Comparison of ENCODE assay signal across 26 cellular contexts in genomic region chr13:20393273-20394235, GRCh38.
DNase-seq lines count a peak whose midpoint lies in the region; ATAC-seq, FAIRE-seq and TF ChIP-seq lines count a peak whose summit lies in the region.
"Had no signal": no experiment of that assay in that cellular context is flagged by ENCODE, and none has a peak within 500 bp of the region (broad histone marks: within the 10 kb centered on the region; RNA-seq: fewer than 3 reads in every experiment).

No MANE protein-coding gene starts in this region.

- H3K27me3 Mint-ChIP-seq in astrocyte (ENCODE audit: low read depth, unreplicated experiment) = peaks cover 7% of the 10 kb centered on the region
- H3K27me3 Mint-ChIP-seq in CD8-positive, alpha-beta T cell (ENCODE audit: low read depth) = no peaks in the 10 kb centered on the region
- peaks cover 0 to 6% (median 0%) of the 10 kb centered on the region in 5 donors for H3K27me3 Mint-ChIP-seq in naive thymus-derived CD8-positive, alpha-beta T cell
- H3K27me3 Mint-ChIP-seq: B cell, IgD-negative memory B cell had no signal

- H3K9ac ChIP-seq in astrocyte (ENCODE audit: low read length) = no peak overlapping the region

- H2AFZ ChIP-seq in astrocyte (ENCODE audit: low read depth, low read length) (peak overlapping the region; percentile 6), osteoblast (ENCODE audit: low read length) (no peak overlapping the region)

- H3K9me3 ChIP-seq in astrocyte (ENCODE audit: insufficient read depth, low read depth, low read length) = no peaks in the 10 kb centered on the region
- H3K9me3 ChIP-seq in osteoblast (ENCODE audit: low read depth, low read length) = no peaks in the 10 kb centered on the region
- no peaks in the 10 kb centered on the region for H3K9me3 ChIP-seq in CD8-positive, alpha-beta T cell (ENCODE audit: low read length)
- H3K9me3 ChIP-seq: A549, SJSA1 had no signal

- H3K9me3 Mint-ChIP-seq in astrocyte (ENCODE audit: unreplicated experiment) = peaks cover 3% of the 10 kb centered on the region
- no peaks in the 10 kb centered on the region for H3K9me3 Mint-ChIP-seq in CD8-positive, alpha-beta T cell
- peaks cover 0 to 10% (median 0%) of the 10 kb centered on the region in 9 donors for H3K9me3 Mint-ChIP-seq in naive thymus-derived CD8-positive, alpha-beta T cell

- DNase-seq in GM12891 (ENCODE audit: insufficient read length, low spot score) = no peak
- DNase-seq in GM20000 (ENCODE audit: low spot score) = peak; percentile 29
- no peak for DNase-seq in astrocyte (ENCODE audit: low read depth)
- peak; percentile 84 for DNase-seq in osteoblast (ENCODE audit: insufficient read length, low spot score, missing footprints)
- no peak for DNase-seq in HCEC 1CT
- no peak for DNase-seq in CD8-positive, alpha-beta T cell
- no peak for DNase-seq in naive thymus-derived CD8-positive, alpha-beta T cell
- DNase-seq: DMS53, GDM1, Karpas-422, MV-4-11, NCI-H1105 treated with DMSO at 0.1 percent for 48 hours, NCI-H2081, NCI-H2171, NCI-H345, NCI-H524 treated with DMSO at 0.1 percent for 48 hours, NCI-H82, T-helper 1 cell had no signal

- H3K27ac ChIP-seq in astrocyte (ENCODE audit: low read depth, low read length) (no peak overlapping the region), osteoblast (ENCODE audit: low read depth, low read length) (no peak overlapping the region)
- no peak overlapping the region for H3K27ac ChIP-seq in CD8-positive, alpha-beta T cell (ENCODE audit: low read depth, low read length)
- H3K27ac ChIP-seq: A549, SJSA1 had no signal

- H4K20me1 ChIP-seq in astrocyte (ENCODE audit: insufficient read depth, low read length) (no peaks in the 10 kb centered on the region), osteoblast (ENCODE audit: insufficient read depth, low read length) (no peaks in the 10 kb centered on the region)

- H3K4me1 ChIP-seq in astrocyte (ENCODE audit: insufficient read depth, low read length) (no peaks in the 10 kb centered on the region), osteoblast (ENCODE audit: insufficient read depth, low read length) (no peaks in the 10 kb centered on the region)
- H3K4me1 ChIP-seq in CD8-positive, alpha-beta T cell (ENCODE audit: insufficient read depth, low read length) = no peaks in the 10 kb centered on the region
- H3K4me1 ChIP-seq: A549, SJSA1 had no signal

- H3K4me3 ChIP-seq in astrocyte (ENCODE audit: insufficient read depth, low read depth, low read length) = no peak overlapping the region
- no peak overlapping the region for H3K4me3 ChIP-seq in osteoblast (ENCODE audit: insufficient read depth, low read length)
- H3K4me3 ChIP-seq in CD8-positive, alpha-beta T cell (ENCODE audit: low read depth, low read length) = no peak overlapping the region
- H3K4me3 ChIP-seq: A549, SJSA1 had no signal

- CTCF ChIA-PET in CD8-positive, alpha-beta T cell (lab: Charles Lee) = no interaction called here

- POLR2A ChIA-PET in CD8-positive, alpha-beta T cell (lab: Charles Lee) = no interaction called here
- POLR2A ChIA-PET in naive thymus-derived CD8-positive, alpha-beta T cell (lab: Charles Lee) = no interaction called here

- H3K27ac Mint-ChIP-seq in astrocyte (ENCODE audit: unreplicated experiment) = no peak overlapping the region
- H3K27ac Mint-ChIP-seq in CD8-positive, alpha-beta T cell = no peak overlapping the region
- no peak overlapping the region for H3K27ac Mint-ChIP-seq in naive thymus-derived CD8-positive, alpha-beta T cell
- H3K27ac Mint-ChIP-seq: B cell, CD14-positive monocyte, IgD-negative memory B cell had no signal

- no peak for TF ChIP-seq CTCF in GM20000 (IDR thresholded peaks at IDR 0.05; ENCODE audit: extremely low read depth, missing control alignments)
- no peak for TF ChIP-seq CTCF in astrocyte (IDR thresholded peaks at IDR 0.05; ENCODE audit: insufficient read depth, low read depth, low read length)
- no peak for TF ChIP-seq CTCF in osteoblast (IDR thresholded peaks at IDR 0.05; ENCODE audit: extremely low read depth, low read depth, low read length)
- no peak for TF ChIP-seq CTCF in CD8-positive, alpha-beta T cell (IDR thresholded peaks at IDR 0.05)

- FAIRE-seq in GM12891 (lab: Jason Lieb, UNC) (peak; percentile 96), astrocyte (lab: Jason Lieb, UNC) (peak; percentile 76)
- FAIRE-seq: A549, D721Med, H54 had no signal

- H3K79me2 ChIP-seq in astrocyte (ENCODE audit: insufficient read depth, low read length) (no peaks in the 10 kb centered on the region), osteoblast (ENCODE audit: insufficient read depth, low read length) (no peaks in the 10 kb centered on the region)

- no peak overlapping the region for H3K4me3 Mint-ChIP-seq in astrocyte (ENCODE audit: unreplicated experiment)
- H3K4me3 Mint-ChIP-seq in CD8-positive, alpha-beta T cell = no peak overlapping the region
- no peak overlapping the region for H3K4me3 Mint-ChIP-seq in naive thymus-derived CD8-positive, alpha-beta T cell
- H3K4me3 Mint-ChIP-seq: B cell, CD14-positive monocyte, IgD-negative memory B cell had no signal

- H3K36me3 ChIP-seq in astrocyte (ENCODE audit: insufficient read depth, low read length) (no peaks in the 10 kb centered on the region), osteoblast (ENCODE audit: insufficient read depth, low read length) (no peaks in the 10 kb centered on the region)
- H3K36me3 ChIP-seq in CD8-positive, alpha-beta T cell (ENCODE audit: insufficient read depth, low read length) = no peaks in the 10 kb centered on the region
- H3K36me3 ChIP-seq: SJSA1 had no signal

- H3K4me2 ChIP-seq in astrocyte (ENCODE audit: low read length) (no peak overlapping the region), osteoblast (ENCODE audit: insufficient read depth, low read length) (no peak overlapping the region)
- H3K4me2 ChIP-seq: A549 had no signal

- H3K36me3 Mint-ChIP-seq in astrocyte (ENCODE audit: low read depth, unreplicated experiment) = no peaks in the 10 kb centered on the region
- no peaks in the 10 kb centered on the region for H3K36me3 Mint-ChIP-seq in CD8-positive, alpha-beta T cell
- H3K36me3 Mint-ChIP-seq in naive thymus-derived CD8-positive, alpha-beta T cell = no peaks in the 10 kb centered on the region

- H3K4me1 Mint-ChIP-seq in astrocyte (ENCODE audit: low read depth, unreplicated experiment) = no peaks in the 10 kb centered on the region
- H3K4me1 Mint-ChIP-seq in CD8-positive, alpha-beta T cell (ENCODE audit: low read depth) = no peaks in the 10 kb centered on the region
- peaks cover 0 to 4% (median 0%) of the 10 kb centered on the region in 4 donors for H3K4me1 Mint-ChIP-seq in naive thymus-derived CD8-positive, alpha-beta T cell
- H3K4me1 Mint-ChIP-seq: B cell, IgD-negative memory B cell had no signal

- TF ChIP-seq POLR2A in GM12891 (IDR thresholded peaks at IDR 0.05; ENCODE audit: low read depth, low read length) = no peak

- intact Hi-C loops in CD8-positive, alpha-beta T cell (cut with DNase I, micrococcal nuclease) = no loop called here

- ATAC-seq in CD8-positive, alpha-beta T cell = no peak
- ATAC-seq in naive thymus-derived CD8-positive, alpha-beta T cell = no peak
- ATAC-seq: A549, Panc1 had no signal

- H3K27me3 ChIP-seq in astrocyte (ENCODE audit: insufficient read depth, low read length) (peaks cover 3% of the 10 kb centered on the region), osteoblast (ENCODE audit: insufficient read depth, low read length) (peaks cover 6% of the 10 kb centered on the region)
- H3K27me3 ChIP-seq in CD8-positive, alpha-beta T cell (ENCODE audit: insufficient read depth, low read length) = no peaks in the 10 kb centered on the region
- H3K27me3 ChIP-seq: SJSA1 had no signal

TF ChIP-seq in GM12891, 5 proteins besides CTCF, POLR2A, EP300 and RAD21:
- TF ChIP-seq POLR2AphosphoS5 (IDR thresholded peaks at IDR 0.05; ENCODE audit: low read depth, low read length) (no peak), PAX5 (IDR thresholded peaks at IDR 0.05; ENCODE audit: insufficient read depth, low read length, severe bottlenecking) (no peak), TAF1 (IDR thresholded peaks at IDR 0.05; ENCODE audit: low read depth, low read length) (no peak), SPI1 (IDR thresholded peaks at IDR 0.05; ENCODE audit: low read depth, low read length) (no peak), POU2F2 (IDR thresholded peaks at IDR 0.05; ENCODE audit: low read depth, low read length) (no peak)

Comparison
In these comparisons a context has a peak if more than half of its experiments do, and no peak if none do; other contexts are left out.
1. DNase-seq: peak in GM20000 (single experiment) and osteoblast (single experiment); none in GM12891 (single experiment), astrocyte (single experiment), HCEC 1CT (single experiment), CD8-positive, alpha-beta T cell (0 of 7) and naive thymus-derived CD8-positive, alpha-beta T cell (0 of 10).